16 cellular contexts compared by ENCODE assay signal in genomic region chr14:76775695-76776305, GRCh38. TPM values are rescaled to one million over a fixed set of nuclear protein-coding genes. Genes with fewer than 3 reads are reported as not detected.
DNase-seq lines count a peak whose midpoint lies in the region; ATAC-seq, FAIRE-seq and TF ChIP-seq lines count a peak whose summit lies in the region.
"Had no signal": no experiment of that assay in that cellular context is flagged by ENCODE, and none has a peak within 500 bp of the region (broad histone marks: within the 10 kb centered on the region; RNA-seq: fewer than 3 reads in every experiment).

No MANE protein-coding gene starts in this region.

- peak overlapping the region in 4 of 7 donors; percentile 46 to 96 (median 75) for H3K27ac Mint-ChIP-seq in CD14-positive monocyte
- H3K27ac Mint-ChIP-seq: CD4-positive, CD25-positive, alpha-beta regulatory T cell had no signal

- peak; percentile 28 for FAIRE-seq in HTR-8/SVneo (lab: Jason Lieb, UNC)

- no peak for TF ChIP-seq CTCF in CD14-positive monocyte (IDR thresholded peaks at IDR 0.05)
- no peak for TF ChIP-seq CTCF in dorsolateral prefrontal cortex (IDR thresholded peaks at IDR 0.05 in 54 of 56, conservative IDR thresholded peaks at IDR 0.05 in 2 of 56; ENCODE audit: low read depth in 1 of 56, partially characterized antibody in 56 of 56)
- TF ChIP-seq CTCF in GM10248 (IDR thresholded peaks at IDR 0.05; ENCODE audit: control extremely low read depth, extremely low read depth, low read depth, missing control alignments): no peak

- ATAC-seq in GM18498 (IDR thresholded peaks at IDR 0.05; ENCODE audit: unreplicated experiment) (no peak), HG02973 (IDR thresholded peaks at IDR 0.05; ENCODE audit: unreplicated experiment) (no peak)
- ATAC-seq: Right ventricle myocardium inferior had no signal

- POLR2A ChIA-PET in GM10248 (lab: Yijun Ruan, JAX): no interaction called here

- H3K4me3 Mint-ChIP-seq in CD14-positive monocyte: no peak overlapping the region

- peak overlapping the region in 36 of 59 donors; percentile 1 to 90 (median 65) for H3K27ac ChIP-seq in dorsolateral prefrontal cortex
- H3K27ac ChIP-seq: SK-N-MC had no signal

- peaks cover 27 to 38% of the 10 kb centered on the region in 2 donors for H3K36me3 Mint-ChIP-seq in CD14-positive monocyte

- peaks cover 0 to 2% (median 0%) of the 10 kb centered on the region in 7 donors for H3K9me3 Mint-ChIP-seq in CD14-positive monocyte
- H3K9me3 Mint-ChIP-seq: CD4-positive, CD25-positive, alpha-beta regulatory T cell had no signal

- CTCF ChIA-PET in GM10248 (lab: Yijun Ruan, JAX): interaction anchor here (2.1 kb wide), 1 partner anchor 9 kb away, joined by 15 read pairs; no protein-coding TSS in a partner anchor

- H3K27me3 Mint-ChIP-seq in CD14-positive monocyte (ENCODE audit: low read depth in 3 of 3): peaks cover 0 to 1% (median 0%) of the 10 kb centered on the region in 3 donors
- H3K27me3 Mint-ChIP-seq: CD4-positive, CD25-positive, alpha-beta regulatory T cell had no signal

- H3K27me3 ChIP-seq in dorsolateral prefrontal cortex: no peaks in the 10 kb centered on the region

- intact Hi-C loops in CD14-positive monocyte (cut with micrococcal nuclease) (no loop called here), dorsolateral prefrontal cortex (cut with DNase I) (no loop called here)

- H3K4me1 Mint-ChIP-seq in CD14-positive monocyte: peaks cover 60% of the 10 kb centered on the region
- H3K4me1 Mint-ChIP-seq: CD4-positive, CD25-positive, alpha-beta regulatory T cell had no signal

- no peak for DNase-seq in CD14-positive monocyte (ENCODE audit: low spot score)
- DNase-seq in HTR-8/SVneo (ENCODE audit: insufficient read length, low spot score): no peak
- DNase-seq in dorsolateral prefrontal cortex: peak in 1 of 10 donors; percentile 35
- DNase-seq in mesenteric fat pad (ENCODE audit: low spot score): peak; percentile 86
- no peak for DNase-seq in NCI-H128 (lab: John Stamatoyannopoulos, UW; ENCODE audit: unreplicated experiment)
- DNase-seq in GM10248 (ENCODE audit: extremely low spot score): no peak
- DNase-seq: Calu3; CD4-positive, CD25-positive, alpha-beta regulatory T cell; KG1; NCI-H1436; NCI-H226; NCI-H524 treated with DMSO at 0.1 percent for 48 hours had no signal

- no peak overlapping the region for H3K4me3 ChIP-seq in dorsolateral prefrontal cortex
- H3K4me3 ChIP-seq: SK-N-MC had no signal

RNA-seq across cellular contexts. Expression of gene VASH1, which starts 14.5 kb away (rescaled TPM):
- 1 to 10 TPM; 2.5 to 3.3 TPM for polyA plus RNA-seq in CD14-positive monocyte
- total RNA-seq in dorsolateral prefrontal cortex (10 to 100 TPM; 19.4 to 63.3 (median 33.9) TPM), mesenteric fat pad (12.9 TPM)

RNA-seq across cellular contexts. Expression of gene ANGEL1, which starts 36.9 kb away (rescaled TPM):
- polyA plus RNA-seq in CD14-positive monocyte: 1 to 10 TPM; 8.1 to 8.5 TPM
- 10 to 100 TPM; 25.7 to 56.1 (median 41.1) TPM for total RNA-seq in dorsolateral prefrontal cortex
- total RNA-seq in mesenteric fat pad: 21.9 TPM

RNA-seq across cellular contexts. Expression of gene LRRC74A, which starts 50.4 kb away (rescaled TPM):
- polyA plus RNA-seq in CD14-positive monocyte: under 1 TPM in 1 of 2 donors, not detected in 1; 0.24 TPM
- total RNA-seq in dorsolateral prefrontal cortex (not detected), mesenteric fat pad (not detected)
- total RNA-seq: Calu3; CD4-positive, CD25-positive, alpha-beta regulatory T cell; Right ventricle myocardium inferior had no signal
- polyA plus RNA-seq: CD4-positive, CD25-positive, alpha-beta regulatory T cell had no signal
